Comparison of ENCODE assay signal across 22 cellular contexts in the genomic region with DNA sequence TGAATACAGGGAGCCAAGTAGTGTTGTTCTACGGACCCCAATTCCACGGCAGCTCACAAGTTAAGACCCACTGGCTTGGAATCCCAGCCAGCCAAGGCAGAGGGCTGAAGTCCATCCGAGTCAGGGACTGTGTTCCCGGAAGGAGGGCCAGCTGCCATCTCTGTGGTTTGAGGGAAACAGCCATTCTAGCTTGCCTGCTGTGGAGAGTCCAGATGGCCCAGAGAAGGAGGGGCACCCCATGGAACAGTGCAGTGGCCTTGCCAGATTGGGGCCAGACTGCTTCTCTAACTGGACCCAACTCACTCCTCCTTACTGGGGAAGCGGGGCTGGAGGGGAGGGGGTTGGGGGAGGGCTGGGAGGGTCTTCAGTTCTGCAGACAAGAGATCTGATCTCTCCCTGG.
"Had no signal": no experiment of that assay in that cellular context is flagged by ENCODE, and none has a peak within 500 bp of the region (broad histone marks: within the 10 kb centered on the region; RNA-seq: fewer than 3 reads in every experiment).

No MANE protein-coding gene starts in this region.

- H3K4me1 ChIP-seq: esophagus squamous epithelium, right atrium auricular region had no signal

- H3K9me3 Mint-ChIP-seq: activated CD4-positive, alpha-beta memory T cell treated with anti-CD3 and anti-CD28 coated beads for 36 hours; activated naive CD4-positive, alpha-beta T cell treated with anti-CD3 and anti-CD28 coated beads, Interleukin-2, amount 50 U/mL, for 24 hours; memory B cell; nephron had no signal

- H3K27me3 ChIP-seq: esophagus squamous epithelium, right atrium auricular region had no signal

- H3K9me3 ChIP-seq: esophagus squamous epithelium, right atrium auricular region had no signal

- ATAC-seq: left ventricle myocardium superior; stimulated activated naive CD8-positive, alpha-beta T cell treated with anti-CD3 and anti-CD28 coated beads, Interleukin-15, Interleukin-2, amounts not matched to agents 100 U/mL and 50 U/mL, for 24 hours had no signal

- H3K4me1 Mint-ChIP-seq: activated naive CD4-positive, alpha-beta T cell treated with anti-CD3 and anti-CD28 coated beads, Interleukin-2, amount 50 U/mL, for 24 hours; memory B cell; nephron had no signal

- H3K36me3 Mint-ChIP-seq: activated CD4-positive, alpha-beta memory T cell treated with anti-CD3 and anti-CD28 coated beads for 36 hours; activated naive CD4-positive, alpha-beta T cell treated with anti-CD3 and anti-CD28 coated beads, Interleukin-2, amount 50 U/mL, for 24 hours; memory B cell had no signal

- H3K4me3 Mint-ChIP-seq: activated CD4-positive, alpha-beta memory T cell treated with anti-CD3 and anti-CD28 coated beads for 36 hours; activated naive CD4-positive, alpha-beta T cell treated with anti-CD3 and anti-CD28 coated beads, Interleukin-2, amount 50 U/mL, for 24 hours; memory B cell; nephron had no signal

- H3K27ac Mint-ChIP-seq: activated CD4-positive, alpha-beta memory T cell treated with anti-CD3 and anti-CD28 coated beads for 36 hours; activated naive CD4-positive, alpha-beta T cell treated with anti-CD3 and anti-CD28 coated beads, Interleukin-2, amount 50 U/mL, for 24 hours; memory B cell; nephron; progenitor cell of endocrine pancreas had no signal

- DNase-seq: activated CD4-positive, alpha-beta memory T cell treated with anti-CD3 and anti-CD28 coated beads for 36 hours; activated CD4-positive, CD25-positive, alpha-beta regulatory T cell treated with anti-CD3 and anti-CD28 coated beads, Interleukin-2, amount 50 U/mL, for 72 hours; activated effector memory CD4-positive, alpha-beta T cell treated with anti-CD3 and anti-CD28 coated beads, Interleukin-2, amount 50 U/mL, for 16 hours; activated T-cell treated with anti-CD3 and anti-CD28 coated beads, Interleukin-2, amount 50 U/mL, for 48 hours; amniotic stem cell; effector CD4-positive, alpha-beta T cell; esophagus squamous epithelium; hypothalamus; occipital lobe; stimulated activated CD4-positive, alpha-beta T cell treated with anti-CD3 and anti-CD28 coated beads, Interleukin-15, amount 100 ng/mL, for 24 hours; stimulated activated CD4-positive, alpha-beta T cell treated with anti-CD3 and anti-CD28 coated beads, Interleukin-4, amount 100 ng/mL, for 1 hour; stimulated activated naive CD8-positive, alpha-beta T cell treated with anti-CD3 and anti-CD28 coated beads, Interleukin-15, Interleukin-2, amounts not matched to agents 100 U/mL and 50 U/mL, for 24 hours; T-helper 9 cell; trophoblast cell had no signal

- H3K4me3 ChIP-seq: coronary artery, esophagus squamous epithelium, right atrium auricular region, skin epidermis had no signal

- H3K27ac ChIP-seq: coronary artery, esophagus squamous epithelium, right atrium auricular region, skin epidermis had no signal

- H3K36me3 ChIP-seq: esophagus squamous epithelium, right atrium auricular region had no signal
